12 cellular contexts compared by ENCODE assay signal in the genomic region with DNA sequence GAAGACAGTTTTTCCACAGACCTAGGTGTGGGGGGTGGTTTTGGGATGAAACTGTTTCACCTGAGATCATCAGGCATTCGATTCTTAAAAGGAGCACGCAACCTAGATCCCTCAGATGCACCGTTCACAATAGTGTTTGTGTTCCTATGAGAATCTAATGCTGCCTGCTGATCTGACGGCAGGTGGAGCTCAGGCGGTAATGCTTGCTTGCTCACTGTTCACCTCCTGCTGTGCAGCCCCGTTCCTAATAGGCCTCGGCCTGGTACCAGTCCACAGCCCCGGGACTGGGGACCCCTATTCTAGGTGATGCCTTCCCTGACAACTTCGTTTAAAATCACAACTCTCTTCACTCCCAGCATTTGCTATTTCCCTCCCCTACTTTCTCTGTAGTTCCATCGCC.
"Had no signal": no experiment of that assay in that cellular context is flagged by ENCODE, and none has a peak within 500 bp of the region (broad histone marks: within the 10 kb centered on the region; RNA-seq: fewer than 3 reads in every experiment).

No MANE protein-coding gene starts in this region.

- DNase-seq: activated CD4-positive, alpha-beta memory T cell treated with anti-CD3 and anti-CD28 coated beads, Interleukin-2, amount 10 ng/mL, durations not matched to agents 7 days and 5 days; activated CD8-positive, alpha-beta memory T cell treated with anti-CD3 and anti-CD28 coated beads, Interleukin-2, amount 50 U/mL, for 4 hours; activated naive CD4-positive, alpha-beta T cell treated with Interleukin-2 at 50 U/mL for 16 hours; effector memory CD4-positive, alpha-beta T cell; erythroblast; lower lobe of right lung; retina; T-helper 9 cell; uterus had no signal

- H3K27ac Mint-ChIP-seq: activated CD4-positive, alpha-beta memory T cell treated with anti-CD3 and anti-CD28 coated beads, Interleukin-2, amount 10 ng/mL, durations not matched to agents 7 days and 5 days; mesothelial cell of epicardium had no signal

- H3K36me3 Mint-ChIP-seq: mesothelial cell of epicardium had no signal

- H3K4me3 Mint-ChIP-seq: activated CD4-positive, alpha-beta memory T cell treated with anti-CD3 and anti-CD28 coated beads, Interleukin-2, amount 10 ng/mL, durations not matched to agents 7 days and 5 days; mesothelial cell of epicardium had no signal

- H3K9me3 Mint-ChIP-seq: activated CD4-positive, alpha-beta memory T cell treated with anti-CD3 and anti-CD28 coated beads, Interleukin-2, amount 10 ng/mL, durations not matched to agents 7 days and 5 days; mesothelial cell of epicardium had no signal

- H3K4me3 ChIP-seq: lower lobe of right lung, skin epidermis, uterus had no signal

- H3K36me3 ChIP-seq: lower lobe of right lung, neutrophil, uterus had no signal

- H3K27ac ChIP-seq: lower lobe of right lung, neutrophil, skin epidermis, uterus had no signal

- ATAC-seq: lower lobe of right lung had no signal

- H3K27me3 ChIP-seq: uterus had no signal

- H3K9me3 ChIP-seq: lower lobe of right lung, neutrophil, uterus had no signal

- H3K4me1 ChIP-seq: lower lobe of right lung had no signal

- H3K4me1 Mint-ChIP-seq: activated CD4-positive, alpha-beta memory T cell treated with anti-CD3 and anti-CD28 coated beads, Interleukin-2, amount 10 ng/mL, durations not matched to agents 7 days and 5 days; mesothelial cell of epicardium had no signal
